10 cellular contexts compared by ENCODE assay signal in genomic region chr19:18440421-18440877, GRCh38. TPM values are rescaled to one million over a fixed set of nuclear protein-coding genes. Genes with fewer than 3 reads are reported as not detected.
DNase-seq lines count a peak whose midpoint lies in the region; ATAC-seq, FAIRE-seq and TF ChIP-seq lines count a peak whose summit lies in the region.
"Had no signal": no experiment of that assay in that cellular context is flagged by ENCODE, and none has a peak within 500 bp of the region (broad histone marks: within the 10 kb centered on the region; RNA-seq: fewer than 3 reads in every experiment).

No MANE protein-coding gene starts in this region.

- no peak overlapping the region for H3K23ac ChIP-seq in trophoblast cell (ENCODE audit: low read length)

- H3K27ac ChIP-seq in SK-N-SH (ENCODE audit: low read depth in 2 of 2, low read length in 1 of 2) (no peak overlapping the region), K562 (ENCODE audit: extremely low read depth, low read depth, low read length) (peak overlapping the region; percentile 94; the same call in 2 of the 3 replicates), trophoblast cell (ENCODE audit: low read depth, low read length) (peak overlapping the region; percentile 97)

- H3K79me2 ChIP-seq in SK-N-SH (ENCODE audit: insufficient read depth) = no peaks in the 10 kb centered on the region
- peaks cover 32% of the 10 kb centered on the region for H3K79me2 ChIP-seq in K562 (ENCODE audit: control insufficient read depth, insufficient read depth, low read length)
- peaks cover 12% of the 10 kb centered on the region for H3K79me2 ChIP-seq in trophoblast cell (ENCODE audit: control insufficient read depth, insufficient read depth, low read length, poor library complexity)

- intact Hi-C loops in K562 (cut with micrococcal nuclease) = no loop called here

- H3K79me1 ChIP-seq in trophoblast cell (ENCODE audit: low read length) = peaks cover 29% of the 10 kb centered on the region

- peak overlapping the region; percentile 46 for H2BK12ac ChIP-seq in trophoblast cell (ENCODE audit: low read length)

- no peak for ATAC-seq in SK-N-SH treated with all-trans-retinoic acid at 6 μM for 48 hours
- peak; percentile 9 for ATAC-seq in K562
- no peak for ATAC-seq in GM19467 (IDR thresholded peaks at IDR 0.05; ENCODE audit: unreplicated experiment)

- in situ Hi-C loops in K562 (cut with MboI) = no loop called here

- TF ChIP-seq RAD21 in SK-N-SH (IDR thresholded peaks at IDR 0.05; ENCODE audit: low read length) (peak; percentile 45), K562 (CRISPR knock-in tag; conservative IDR thresholded peaks at IDR 0.05 in 1 of 2, IDR thresholded peaks at IDR 0.05 in 1 of 2) (peak; percentile 24 to 54; a peak in 3 of 4 replicates)

- H4K91ac ChIP-seq in trophoblast cell (ENCODE audit: low read depth, low read length) = peak overlapping the region; percentile 99

- no TSS peak for BruUV-seq in K562 (replicated peaks; lab: Mats Ljungman, UMichigan)

- H2AFZ ChIP-seq in SK-N-SH (ENCODE audit: low read depth) = no peak overlapping the region
- no peak overlapping the region for H2AFZ ChIP-seq in K562 (ENCODE audit: low read depth, low read length)
- H2AFZ ChIP-seq in trophoblast cell (ENCODE audit: insufficient read depth, low read length, poor library complexity) = no peak overlapping the region

- no peak overlapping the region for H3K4ac ChIP-seq in trophoblast cell (ENCODE audit: low read depth, low read length)

- peaks cover 11% of the 10 kb centered on the region for H3K9me1 ChIP-seq in K562 (ENCODE audit: control insufficient read depth, insufficient read depth, low read length)

- CTCF ChIA-PET in SK-N-SH (lab: Yijun Ruan, JAX) = interaction anchor here (1.0 to 3.9 kb wide), 7 partner anchors 11 to 407 kb away, joined by 3 to 30 read pairs (median 4); partner anchors contain the start of genes REX1BD and SSBP4
- CTCF ChIA-PET in K562 (lab: Yijun Ruan, JAX; ENCODE audit: low intra/inter-chr PET ratio) = no interaction called here

- TF ChIP-seq EP300 in SK-N-SH (IDR thresholded peaks at IDR 0.05; ENCODE audit: borderline replicate concordance in 1 of 2, low read depth in 1 of 2, low read length in 1 of 2) = no peak
- TF ChIP-seq EP300 in K562 (IDR thresholded peaks at IDR 0.05; ENCODE audit: low read length) = no peak

- H3K9ac ChIP-seq in SK-N-SH = no peak overlapping the region
- peak overlapping the region in 1 of 2 experiments; percentile 20; a peak in 1 of 4 replicates for H3K9ac ChIP-seq in K562 (ENCODE audit: insufficient read depth in 1 of 2, low read depth in 2 of 2, low read length in 2 of 2)
- no peak overlapping the region for H3K9ac ChIP-seq in trophoblast cell (ENCODE audit: low read length)

- peaks cover 3 to 16% of the 10 kb centered on the region in 2 experiments for H3K36me3 ChIP-seq in SK-N-SH (replicated peaks in 1 of 2; ENCODE audit: control insufficient read depth in 1 of 2, insufficient read depth in 2 of 2, low read length in 1 of 2)
- peaks cover 38% of the 10 kb centered on the region for H3K36me3 ChIP-seq in K562 (ENCODE audit: control insufficient read depth, insufficient read depth, low read length)
- H3K36me3 ChIP-seq in trophoblast cell (ENCODE audit: control insufficient read depth in 1 of 2, insufficient read depth in 2 of 2, low read length in 2 of 2) = peaks cover 29 to 31% of the 10 kb centered on the region in 2 experiments

- peak overlapping the region; percentile 4 for H3K18ac ChIP-seq in trophoblast cell (ENCODE audit: low read length)

- WGBS in SK-N-SH (ENCODE audit: low lambda C conversion rate) = 63% methylated on average over 9 of the region's 10 CpGs
- WGBS in K562 (ENCODE audit: insufficient coverage, low coverage, missing lambda C conversion rate) = 47% methylated on average over 9 of the region's 10 CpGs
- no CpG with 5 or more reads among the region's 10 CpGs for WGBS in trophoblast cell (ENCODE audit: extremely low coverage, insufficient coverage, insufficient read length)

- POLR2A ChIA-PET in SK-N-SH (lab: Yijun Ruan, JAX) (no interaction called here), K562 (lab: Yijun Ruan, JAX) (interaction anchor here (0.6 to 1.6 kb wide), 8 partner anchors 8 to 160 kb away, joined by 3 to 5 read pairs (median 4); partner anchors contain the start of gene SSBP4)

- H3K9me3 ChIP-seq in SK-N-SH = no peaks in the 10 kb centered on the region
- H3K9me3 ChIP-seq in K562 (replicated peaks; ENCODE audit: control insufficient read depth, insufficient read depth, low read depth, low read length) = no peaks in the 10 kb centered on the region
- peaks cover 2% of the 10 kb centered on the region for H3K9me3 ChIP-seq in trophoblast cell (ENCODE audit: insufficient read depth, low read depth, low read length)

- no peaks in the 10 kb centered on the region for H4K20me1 ChIP-seq in SK-N-SH (ENCODE audit: insufficient read depth)
- peaks cover 13% of the 10 kb centered on the region for H4K20me1 ChIP-seq in K562 (replicated peaks; ENCODE audit: control insufficient read depth, insufficient read depth, low read length)

- H3K14ac ChIP-seq in trophoblast cell (ENCODE audit: low read length) = peak overlapping the region; percentile 41

- DNase-seq in SK-N-SH = peak; percentile 64
- DNase-seq in NCI-H1694 treated with DMSO at 0.1 percent for 48 hours (lab: John Stamatoyannopoulos, UW) = peak; percentile 12
- DNase-seq in K562 (ENCODE audit: extremely low read depth in 1 of 4, low spot score in 3 of 4) = peak in 2 of 4 experiments; percentile 62 to 67
- DNase-seq in trophoblast cell = peak in 1 of 2 donors; percentile 35
- DNase-seq in foreskin melanocyte = no peak
- no peak for DNase-seq in stimulated activated CD4-positive, alpha-beta T cell treated with anti-CD3 and anti-CD28 coated beads, Interleukin-15, amount 100 ng/mL, for 24 hours

- peak overlapping the region; percentile 0 for H4K8ac ChIP-seq in trophoblast cell (ENCODE audit: low read depth, low read length)

- TF ChIP-seq POLR2A in K562 (conservative IDR thresholded peaks at IDR 0.05) = no peak

- no peaks in the 10 kb centered on the region for H3K27me3 ChIP-seq in SK-N-SH (ENCODE audit: insufficient read depth)
- no peaks in the 10 kb centered on the region for H3K27me3 ChIP-seq in K562 (ENCODE audit: control insufficient read depth in 2 of 2, insufficient read depth in 2 of 2, low read length in 2 of 2)
- no peaks in the 10 kb centered on the region for H3K27me3 ChIP-seq in trophoblast cell (ENCODE audit: insufficient read depth, low read length)

- no peak overlapping the region for H3K4me2 ChIP-seq in SK-N-SH
- H3K4me2 ChIP-seq in K562 (ENCODE audit: insufficient read depth, low read length) = 0 out of 2 replicates have a peak overlapping the region, but pooled peaks have one; percentile 26
- no peak overlapping the region for H3K4me2 ChIP-seq in trophoblast cell (ENCODE audit: low read length)

- no peak overlapping the region for H4K12ac ChIP-seq in trophoblast cell (ENCODE audit: low read depth, low read length)

- peak overlapping the region; percentile 13 for H2BK5ac ChIP-seq in trophoblast cell (ENCODE audit: low read depth, low read length, poor library complexity)

- H3K9me2 ChIP-seq in SK-N-SH = no peaks in the 10 kb centered on the region

- no peak overlapping the region for H2AK5ac ChIP-seq in trophoblast cell (ENCODE audit: low read length)

- no peak overlapping the region for H3K4me3 ChIP-seq in SK-N-SH (ENCODE audit: low read depth in 2 of 2, low read length in 1 of 2)
- H3K4me3 ChIP-seq in K562 = no peak overlapping the region
- no peak overlapping the region for H3K4me3 ChIP-seq in trophoblast cell (ENCODE audit: low read depth, low read length)

- H3K4me1 ChIP-seq in SK-N-SH (ENCODE audit: control insufficient read depth in 1 of 2, insufficient read depth in 2 of 2, low read depth in 1 of 2, low read length in 1 of 2) (peaks cover 0 to 12% of the 10 kb centered on the region in 2 experiments; a peak in 2 of 4 replicates), K562 (replicated peaks in 1 of 2; ENCODE audit: control insufficient read depth in 2 of 2, insufficient read depth in 2 of 2, low read length in 2 of 2) (peaks cover 42 to 89% of the 10 kb centered on the region in 2 experiments), trophoblast cell (ENCODE audit: control insufficient read depth in 1 of 2, insufficient read depth in 2 of 2, low read length in 2 of 2) (peaks cover 29 to 53% of the 10 kb centered on the region in 2 experiments)

- peaks cover 16% of the 10 kb centered on the region for H3F3A ChIP-seq in SK-N-SH (replicated peaks; ENCODE audit: insufficient read depth)

- FAIRE-seq in K562 (lab: Jason Lieb, UNC) = no peak

- H2BK120ac ChIP-seq in trophoblast cell (ENCODE audit: insufficient read depth, low read length, poor library complexity) = no peak overlapping the region

- TF ChIP-seq CTCF in SK-N-SH (IDR thresholded peaks at IDR 0.05) = peak; percentile 30
- TF ChIP-seq CTCF in K562 (IDR thresholded peaks at IDR 0.05 in 2 of 3, conservative IDR thresholded peaks at IDR 0.05 in 1 of 3; ENCODE audit: insufficient read depth in 2 of 3, low read depth in 1 of 3, low read length in 3 of 3) = peak; percentile 60 to 66 (median 62)

RNA-seq across cellular contexts. Expression of gene ISYNA1, which starts 2.5 kb away (rescaled TPM):
- polyA plus RNA-seq in SK-N-SH (2012; rRNA removed) (48.0 and 49.4 TPM in 2 replicates), K562 (2011; rRNA removed) (99.3 and 191 TPM in 2 replicates), K562 (2014; fragmentation: Illumina TruSeq; extraction: Trizol) (73.2 and 198 TPM in 2 replicates), K562 (2014; fragmentation: Nextera tagmentation; extraction: Ambion mirVana) (10 to 100 TPM; 21.8 to 57.6 TPM), K562 (2014; rRNA removed) (376 and 380 TPM in 2 replicates)
- 10.9 and 17.3 TPM in 2 replicates for polyA plus RNA-seq in SK-N-SH (2012; cell fraction: cytosol; rRNA removed)
- 216 and 280 TPM in 2 replicates for polyA plus RNA-seq in SK-N-SH (2012; cell fraction: nucleus; rRNA removed)
- total RNA-seq in K562 (2011; cell fraction: chromatin; rRNA removed; ENCODE audit: low replicate concordance) = 155 and 651 TPM in 2 replicates
- total RNA-seq in K562 (2011; cell fraction: nucleolus; rRNA removed) = 616 and 678 TPM in 2 replicates
- 226 and 284 TPM in 2 replicates for total RNA-seq in K562 (2011; cell fraction: nucleoplasm; rRNA removed)
- total RNA-seq in K562 (2014; rRNA removed) (180 and 202 TPM in 2 replicates), K562 (2014; rRNA removed; fragmentation: Illumina TruSeq; extraction: Trizol) (14.6 and 32.0 TPM in 2 replicates), K562 (2015; rRNA removed; fragmentation: Illumina TruSeq; extraction: Trizol) (93.2 and 96.8 TPM in 2 replicates), K562 (2021) (435 and 460 TPM in 2 replicates)
- 148 and 356 TPM in 2 replicates for polyA plus RNA-seq in K562 (2011; cell fraction: cytosol; rRNA removed)
- polyA plus RNA-seq in K562 (2011; cell fraction: nucleus; rRNA removed) = 1,012 and 1,382 TPM in 2 replicates
- 319 and 453 TPM in 2 replicates for polyA plus RNA-seq in K562 (2012)
- polyA minus RNA-seq in K562 (2011; rRNA and poly(A)+ RNA removed) = 36.7 and 52.6 TPM in 2 replicates
- polyA minus RNA-seq in K562 (2011; cell fraction: cytosol; rRNA and poly(A)+ RNA removed) = 173 and 245 TPM in 2 replicates
- 114 and 124 TPM in 2 replicates for polyA minus RNA-seq in K562 (2011; cell fraction: nucleus; rRNA and poly(A)+ RNA removed)
- polyA plus RNA-seq in trophoblast cell (2013) = 476 and 488 TPM in 2 replicates

RNA-seq across cellular contexts. Expression of gene SSBP4, which starts 21.3 kb away (rescaled TPM):
- polyA plus RNA-seq in SK-N-SH (2012; rRNA removed) = 22.5 and 24.9 TPM in 2 replicates
- polyA plus RNA-seq in SK-N-SH (2012; cell fraction: cytosol; rRNA removed) = 12.4 and 23.4 TPM in 2 replicates
- polyA plus RNA-seq in SK-N-SH (2012; cell fraction: nucleus; rRNA removed) = 89.0 and 178 TPM in 2 replicates
- 28.5 and 141 TPM in 2 replicates for total RNA-seq in K562 (2011; cell fraction: chromatin; rRNA removed; ENCODE audit: low replicate concordance)
- total RNA-seq in K562 (2011; cell fraction: nucleolus; rRNA removed) = 209 and 228 TPM in 2 replicates
- total RNA-seq in K562 (2011; cell fraction: nucleoplasm; rRNA removed) = 68.6 and 76.2 TPM in 2 replicates
- 125 and 188 TPM in 2 replicates for total RNA-seq in K562 (2014; rRNA removed)
- 21.2 and 21.4 TPM in 2 replicates for total RNA-seq in K562 (2014; rRNA removed; fragmentation: Illumina TruSeq; extraction: Trizol)
- total RNA-seq in K562 (2015; rRNA removed; fragmentation: Illumina TruSeq; extraction: Trizol) = 72.3 and 76.3 TPM in 2 replicates
- total RNA-seq in K562 (2021) = 189 TPM in 2 replicates
- 20.1 and 25.9 TPM in 2 replicates for polyA plus RNA-seq in K562 (2011; rRNA removed)
- 25.4 and 118 TPM in 2 replicates for polyA plus RNA-seq in K562 (2011; cell fraction: cytosol; rRNA removed)
- polyA plus RNA-seq in K562 (2011; cell fraction: nucleus; rRNA removed) = 134 and 296 TPM in 2 replicates
- polyA plus RNA-seq in K562 (2012) = 81.3 and 110 TPM in 2 replicates
- 39.0 and 114 TPM in 2 replicates for polyA plus RNA-seq in K562 (2014; fragmentation: Illumina TruSeq; extraction: Trizol)
- 1 to 10 TPM; 1.1 to 1.9 TPM for polyA plus RNA-seq in K562 (2014; fragmentation: Nextera tagmentation; extraction: Ambion mirVana)
- 119 and 133 TPM in 2 replicates for polyA plus RNA-seq in K562 (2014; rRNA removed)
- polyA minus RNA-seq in K562 (2011; rRNA and poly(A)+ RNA removed) = 3.6 and 7.0 TPM in 2 replicates
- 37.3 and 43.8 TPM in 2 replicates for polyA minus RNA-seq in K562 (2011; cell fraction: cytosol; rRNA and poly(A)+ RNA removed)
- 85.0 and 105 TPM in 2 replicates for polyA minus RNA-seq in K562 (2011; cell fraction: nucleus; rRNA and poly(A)+ RNA removed)
- 51.1 and 52.0 TPM in 2 replicates for polyA plus RNA-seq in trophoblast cell (2013)

RNA-seq across cellular contexts. Expression of gene LRRC25, which starts 43.0 kb away (rescaled TPM):
- polyA plus RNA-seq in SK-N-SH (2012; rRNA removed) (not detected in 2 replicates), K562 (2011; rRNA removed) (0.10 and 0.42 TPM in 2 replicates), K562 (2014; fragmentation: Illumina TruSeq; extraction: Trizol) (0.10 and 0.25 TPM in 2 replicates), K562 (2014; fragmentation: Nextera tagmentation; extraction: Ambion mirVana) (not detected), K562 (2014; rRNA removed) (0.08 TPM in 1 of 2 replicates, not detected in the other)
- not detected in 2 replicates for polyA plus RNA-seq in SK-N-SH (2012; cell fraction: cytosol; rRNA removed)
- polyA plus RNA-seq in SK-N-SH (2012; cell fraction: nucleus; rRNA removed) = not detected in 2 replicates
- total RNA-seq in K562 (2011; cell fraction: chromatin; rRNA removed; ENCODE audit: low replicate concordance) = 0.25 TPM in 1 of 2 replicates, not detected in the other
- 0.39 and 0.50 TPM in 2 replicates for total RNA-seq in K562 (2011; cell fraction: nucleolus; rRNA removed)
- 0.22 TPM in 1 of 2 replicates, not detected in the other for total RNA-seq in K562 (2011; cell fraction: nucleoplasm; rRNA removed)
- total RNA-seq in K562 (2014; rRNA removed) (0.18 and 0.29 TPM in 2 replicates), K562 (2014; rRNA removed; fragmentation: Illumina TruSeq; extraction: Trizol) (0.07 TPM in 1 of 2 replicates, not detected in the other), K562 (2015; rRNA removed; fragmentation: Illumina TruSeq; extraction: Trizol) (0.30 and 0.36 TPM in 2 replicates), K562 (2021) (0.09 and 0.22 TPM in 2 replicates)
- polyA plus RNA-seq in K562 (2011; cell fraction: cytosol; rRNA removed) = 0.31 and 0.41 TPM in 2 replicates
- polyA plus RNA-seq in K562 (2011; cell fraction: nucleus; rRNA removed) = 0.20 and 0.53 TPM in 2 replicates
- 0.33 and 1.1 TPM in 2 replicates for polyA plus RNA-seq in K562 (2012)
- polyA minus RNA-seq in K562 (2011; rRNA and poly(A)+ RNA removed) = 0.11 and 0.18 TPM in 2 replicates
- 0.57 and 1.1 TPM in 2 replicates for polyA minus RNA-seq in K562 (2011; cell fraction: cytosol; rRNA and poly(A)+ RNA removed)
- 0.13 and 0.67 TPM in 2 replicates for polyA minus RNA-seq in K562 (2011; cell fraction: nucleus; rRNA and poly(A)+ RNA removed)
- polyA plus RNA-seq in trophoblast cell (2013) = not detected in 2 replicates
- total RNA-seq: Daoy, dermis microvascular lymphatic vessel endothelial cell had no signal

RNA-seq across cellular contexts. Expression of gene GDF15, which starts 54.5 kb away (rescaled TPM):
- polyA plus RNA-seq in SK-N-SH (2012; rRNA removed) (74.1 and 129 TPM in 2 replicates), K562 (2011; rRNA removed) (12.5 TPM in 2 replicates), K562 (2014; fragmentation: Illumina TruSeq; extraction: Trizol) (19.3 and 47.1 TPM in 2 replicates), K562 (2014; fragmentation: Nextera tagmentation; extraction: Ambion mirVana) (1 to 10 TPM; 2.3 to 2.9 TPM), K562 (2014; rRNA removed) (57.2 and 67.4 TPM in 2 replicates)
- polyA plus RNA-seq in SK-N-SH (2012; cell fraction: cytosol; rRNA removed) = 48.5 and 76.8 TPM in 2 replicates
- 193 and 251 TPM in 2 replicates for polyA plus RNA-seq in SK-N-SH (2012; cell fraction: nucleus; rRNA removed)
- total RNA-seq in K562 (2011; cell fraction: chromatin; rRNA removed; ENCODE audit: low replicate concordance) = 25.1 and 116 TPM in 2 replicates
- 214 and 262 TPM in 2 replicates for total RNA-seq in K562 (2011; cell fraction: nucleolus; rRNA removed)
- 94.6 and 109 TPM in 2 replicates for total RNA-seq in K562 (2011; cell fraction: nucleoplasm; rRNA removed)
- total RNA-seq in K562 (2014; rRNA removed) (78.0 and 82.4 TPM in 2 replicates), K562 (2014; rRNA removed; fragmentation: Illumina TruSeq; extraction: Trizol) (7.3 TPM in 2 replicates), K562 (2015; rRNA removed; fragmentation: Illumina TruSeq; extraction: Trizol) (10.1 and 11.0 TPM in 2 replicates), K562 (2021) (69.8 and 74.5 TPM in 2 replicates)
- polyA plus RNA-seq in K562 (2011; cell fraction: cytosol; rRNA removed) = 31.8 and 127 TPM in 2 replicates
- polyA plus RNA-seq in K562 (2011; cell fraction: nucleus; rRNA removed) = 21.6 and 59.4 TPM in 2 replicates
- 50.1 and 369 TPM in 2 replicates for polyA plus RNA-seq in K562 (2012)
- 2.4 and 5.6 TPM in 2 replicates for polyA minus RNA-seq in K562 (2011; rRNA and poly(A)+ RNA removed)
- polyA minus RNA-seq in K562 (2011; cell fraction: cytosol; rRNA and poly(A)+ RNA removed) = 31.8 and 32.2 TPM in 2 replicates
- polyA minus RNA-seq in K562 (2011; cell fraction: nucleus; rRNA and poly(A)+ RNA removed) = 18.5 and 24.2 TPM in 2 replicates
- polyA plus RNA-seq in trophoblast cell (2013) = 182 and 198 TPM in 2 replicates

Comparison
In these comparisons a context has a peak if more than half of its experiments do, and no peak if none do; other contexts are left out.
1. DNase-seq: peak in SK-N-SH (single experiment) and NCI-H1694 treated with DMSO at 0.1 percent for 48 hours (single experiment); none in foreskin melanocyte (single experiment) and stimulated activated CD4-positive, alpha-beta T cell treated with anti-CD3 and anti-CD28 coated beads, Interleukin-15, amount 100 ng/mL, for 24 hours (single experiment).
2. H3K27ac ChIP-seq: peak in K562 (single experiment) and trophoblast cell (single experiment); none in SK-N-SH (0 of 2).
3. Of the 27 proteins assayed by ChIP-seq in both K562 and SK-N-SH: peak only in K562: MAX, USF1 and USF2; only in SK-N-SH: none; in both: CTCF and RAD21; in neither: 20; mixed calls (peak in some experiments, not most) for 2.